2 cellular contexts compared by ENCODE assay signal in genomic region chr10:13400196-13400965, GRCh38.
TF ChIP-seq lines count a peak whose summit lies in the region.

No MANE protein-coding gene starts in this region.

TF ChIP-seq in HepG2, 621 proteins besides CTCF, POLR2A, EP300 and RAD21:
- TF ChIP-seq SALL2 (CRISPR knock-in tag; IDR thresholded peaks at IDR 0.05) (no peak), ZNF616 (CRISPR knock-in tag; IDR thresholded peaks at IDR 0.05; ENCODE audit: low read depth) (no peak), ZNF12 (CRISPR knock-in tag; IDR thresholded peaks at IDR 0.05) (peak; percentile 96), ZNF446 (CRISPR knock-in tag; IDR thresholded peaks at IDR 0.05) (no peak)

TF ChIP-seq in K562, 482 proteins besides CTCF, POLR2A, EP300 and RAD21:
- TF ChIP-seq RBM25 (IDR thresholded peaks at IDR 0.05; ENCODE audit: low read depth, low read length, severe bottlenecking) (peak; percentile 8), ZNF12 (CRISPR knock-in tag; IDR thresholded peaks at IDR 0.05) (peak; percentile 99), NFE2L1 (tag; IDR thresholded peaks at IDR 0.05; ENCODE audit: borderline replicate concordance, low read depth) (no peak), FOSL1 (tag; conservative IDR thresholded peaks at IDR 0.05) (no peak), GTF2F1 (IDR thresholded peaks at IDR 0.05; ENCODE audit: low read depth, low read length) (no peak), CBX3 (IDR thresholded peaks at IDR 0.05; ENCODE audit: borderline replicate concordance in 1 of 2, low read length in 2 of 2) (no peak)
